ENCODE assay signal across 14 cellular contexts in the genomic region with DNA sequence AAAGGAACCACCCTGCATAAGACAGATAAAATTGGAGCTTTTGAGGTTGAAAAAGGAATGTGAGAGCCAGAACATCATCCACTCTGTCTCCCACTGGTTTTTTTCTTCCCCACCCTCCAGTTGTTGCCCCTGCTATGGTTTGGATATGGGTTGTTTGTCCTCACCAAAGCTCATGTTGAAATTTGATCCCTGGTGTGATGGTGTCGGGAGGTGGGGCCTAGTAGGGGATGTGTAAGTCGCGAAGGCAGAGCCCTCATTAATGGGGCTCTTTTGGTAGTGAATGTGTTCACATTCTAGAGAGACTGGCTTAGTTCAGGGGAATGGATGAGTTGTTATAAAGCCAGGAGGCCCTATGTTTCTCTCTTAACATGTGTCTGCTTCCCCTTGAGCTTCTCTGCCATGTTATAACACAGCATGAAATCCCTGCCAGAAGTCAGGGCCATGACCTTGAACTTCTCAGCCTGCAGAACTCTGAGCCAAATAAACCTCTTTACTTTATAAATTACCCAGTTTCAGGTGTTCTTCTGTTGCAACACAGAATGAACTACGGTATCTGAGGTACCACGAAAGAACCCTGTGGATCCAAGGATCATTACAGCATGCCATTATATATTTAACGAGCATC. TPM values are rescaled to one million over a fixed set of nuclear protein-coding genes. Genes with fewer than 3 reads are reported as not detected.
DNase-seq lines count a peak whose midpoint lies in the region; ATAC-seq and TF ChIP-seq lines count a peak whose summit lies in the region.
"Had no signal": no experiment of that assay in that cellular context is flagged by ENCODE, and none has a peak within 500 bp of the region (broad histone marks: within the 10 kb centered on the region; RNA-seq: fewer than 3 reads in every experiment).

No MANE protein-coding gene starts in this region.

- H3K36me3 Mint-ChIP-seq in GM23338 (ENCODE audit: low read depth) (peaks cover 6% of the 10 kb centered on the region), WTC11 (peaks cover 11% of the 10 kb centered on the region)
- H3K36me3 Mint-ChIP-seq: CD8-positive, alpha-beta T cell had no signal

- TF ChIP-seq CTCF in GM23338 (conservative IDR thresholded peaks at IDR 0.05; ENCODE audit: low read depth in 2 of 2) (no peak), WTC11 (IDR thresholded peaks at IDR 0.05) (no peak), ovary (IDR thresholded peaks at IDR 0.05) (no peak)

- H3K9me3 Mint-ChIP-seq in GM23338 (peaks cover 8% of the 10 kb centered on the region; the same call in 1 of the 3 replicates), WTC11 (peaks cover 23% of the 10 kb centered on the region)
- H3K9me3 Mint-ChIP-seq: CD8-positive, alpha-beta T cell had no signal

- H3K4me1 Mint-ChIP-seq in GM23338 (peaks cover 14% of the 10 kb centered on the region), WTC11 (peaks cover 20% of the 10 kb centered on the region)

- CTCF ChIA-PET in WTC11 (lab: Charles Lee): no interaction called here

- H3K4me2 ChIP-seq in GM23338: no peak overlapping the region
- H3K4me2 ChIP-seq: BLaER1 treated with 17β-estradiol and CSF1 and Interleukin-3, amounts not matched to agents 10 nM and 100 nM had no signal

- H3K4me3 ChIP-seq in GM23338 (no peak overlapping the region), ovary (no peak overlapping the region)
- H3K4me3 ChIP-seq: BLaER1 treated with 17β-estradiol and CSF1 and Interleukin-3, amounts not matched to agents 10 nM and 100 nM had no signal

- H3F3A ChIP-seq in GM23338 (replicated peaks; ENCODE audit: low read depth): no peaks in the 10 kb centered on the region

- H4K20me1 ChIP-seq in GM23338 (replicated peaks; ENCODE audit: insufficient read depth): no peaks in the 10 kb centered on the region
- H4K20me1 ChIP-seq: BLaER1 treated with 17β-estradiol and CSF1 and Interleukin-3, amounts not matched to agents 10 nM and 100 nM had no signal

- no peaks in the 10 kb centered on the region for H3K36me3 ChIP-seq in GM23338 (ENCODE audit: insufficient read depth)
- H3K36me3 ChIP-seq in ovary: no peaks in the 10 kb centered on the region
- H3K36me3 ChIP-seq: BLaER1 treated with 17β-estradiol and CSF1 and Interleukin-3, amounts not matched to agents 10 nM and 100 nM had no signal

- H3K27me3 Mint-ChIP-seq in GM23338 (ENCODE audit: insufficient read depth, low read depth, poor library complexity): peaks cover 1% of the 10 kb centered on the region
- H3K27me3 Mint-ChIP-seq in WTC11 (ENCODE audit: low read depth): no peaks in the 10 kb centered on the region; the same call in 1 of the 2 replicates
- H3K27me3 Mint-ChIP-seq: B cell had no signal

- TF ChIP-seq POLR2A in ovary (IDR thresholded peaks at IDR 0.05): no peak

- H3K27ac ChIP-seq in GM23338 (ENCODE audit: low read depth) (no peak overlapping the region), ovary (peak overlapping the region in 1 of 2 donors; percentile 73)
- H3K27ac ChIP-seq: BLaER1 treated with 17β-estradiol and CSF1 and Interleukin-3, amounts not matched to agents 10 nM and 100 nM had no signal

- POLR2A ChIA-PET in WTC11 (lab: Charles Lee): no interaction called here

- no peak for TF ChIP-seq EP300 in ovary (IDR thresholded peaks at IDR 0.05)

- ATAC-seq in GM23338: peak; percentile 39
- ATAC-seq in WTC11: peak; percentile 78
- ATAC-seq: CD8-positive, alpha-beta T cell had no signal

- no peaks in the 10 kb centered on the region for H3K9me3 ChIP-seq in ovary

- no peak overlapping the region for H3K27ac Mint-ChIP-seq in GM23338
- no peak overlapping the region for H3K27ac Mint-ChIP-seq in WTC11
- H3K27ac Mint-ChIP-seq: B cell; CD8-positive, alpha-beta T cell had no signal

- DNase-seq in NCI-H524 (lab: John Stamatoyannopoulos, UW) (peak; percentile 2 to 32), NCI-H524 treated with DMSO at 0.1 percent for 48 hours (lab: John Stamatoyannopoulos, UW) (no peak), GM23338 (ENCODE audit: low spot score) (no peak), WTC11 (ENCODE audit: low spot score) (no peak), ovary (peak; percentile 50 to 63 (median 55)), hypothalamus (lab: John Stamatoyannopoulos, UW) (no peak)
- DNase-seq in activated naive CD4-positive, alpha-beta T cell (lab: John Stamatoyannopoulos, UW): no peak
- DNase-seq: CD8-positive, alpha-beta T cell; DMS153; DMS79; GDM1; HCEC 1CT had no signal

- peak overlapping the region; percentile 33; the same call in 1 of the 2 replicates for H2AFZ ChIP-seq in GM23338

- no peaks in the 10 kb centered on the region for H3K27me3 ChIP-seq in GM23338 (ENCODE audit: insufficient read depth)
- no peaks in the 10 kb centered on the region for H3K27me3 ChIP-seq in ovary
- H3K27me3 ChIP-seq: BLaER1 treated with 17β-estradiol and CSF1 and Interleukin-3, amounts not matched to agents 10 nM and 100 nM had no signal

- 43 to 50% (median 43%) methylated on average over 6 of the region's 6 CpGs for WGBS in ovary, 3 donors

- no peak overlapping the region for H3K4me3 Mint-ChIP-seq in GM23338
- H3K4me3 Mint-ChIP-seq in WTC11: no peak overlapping the region
- H3K4me3 Mint-ChIP-seq: B cell; CD8-positive, alpha-beta T cell had no signal

- intact Hi-C loops in ovary (cut with DNase I): no loop called here

- peaks cover 13% of the 10 kb centered on the region; the same call in 1 of the 2 replicates for H3K4me1 ChIP-seq in GM23338 (ENCODE audit: insufficient read depth)
- peaks cover 6% of the 10 kb centered on the region for H3K4me1 ChIP-seq in ovary (ENCODE audit: insufficient read depth)

- peaks cover 9% of the 10 kb centered on the region for H3K9me2 ChIP-seq in GM23338 (ENCODE audit: insufficient read depth)

- H3K79me2 ChIP-seq in GM23338 (replicated peaks; ENCODE audit: insufficient read depth): no peaks in the 10 kb centered on the region

TF ChIP-seq in GM23338, 12 proteins besides CTCF, POLR2A, EP300 and RAD21 (continues in another document):
- TF ChIP-seq EZH2phosphoT487 (IDR thresholded peaks at IDR 0.05; ENCODE audit: unreplicated experiment): no peak

TF ChIP-seq in WTC11, 78 proteins besides CTCF, POLR2A, EP300 and RAD21 (continues in another document):
- TF ChIP-seq, protein P1, sequence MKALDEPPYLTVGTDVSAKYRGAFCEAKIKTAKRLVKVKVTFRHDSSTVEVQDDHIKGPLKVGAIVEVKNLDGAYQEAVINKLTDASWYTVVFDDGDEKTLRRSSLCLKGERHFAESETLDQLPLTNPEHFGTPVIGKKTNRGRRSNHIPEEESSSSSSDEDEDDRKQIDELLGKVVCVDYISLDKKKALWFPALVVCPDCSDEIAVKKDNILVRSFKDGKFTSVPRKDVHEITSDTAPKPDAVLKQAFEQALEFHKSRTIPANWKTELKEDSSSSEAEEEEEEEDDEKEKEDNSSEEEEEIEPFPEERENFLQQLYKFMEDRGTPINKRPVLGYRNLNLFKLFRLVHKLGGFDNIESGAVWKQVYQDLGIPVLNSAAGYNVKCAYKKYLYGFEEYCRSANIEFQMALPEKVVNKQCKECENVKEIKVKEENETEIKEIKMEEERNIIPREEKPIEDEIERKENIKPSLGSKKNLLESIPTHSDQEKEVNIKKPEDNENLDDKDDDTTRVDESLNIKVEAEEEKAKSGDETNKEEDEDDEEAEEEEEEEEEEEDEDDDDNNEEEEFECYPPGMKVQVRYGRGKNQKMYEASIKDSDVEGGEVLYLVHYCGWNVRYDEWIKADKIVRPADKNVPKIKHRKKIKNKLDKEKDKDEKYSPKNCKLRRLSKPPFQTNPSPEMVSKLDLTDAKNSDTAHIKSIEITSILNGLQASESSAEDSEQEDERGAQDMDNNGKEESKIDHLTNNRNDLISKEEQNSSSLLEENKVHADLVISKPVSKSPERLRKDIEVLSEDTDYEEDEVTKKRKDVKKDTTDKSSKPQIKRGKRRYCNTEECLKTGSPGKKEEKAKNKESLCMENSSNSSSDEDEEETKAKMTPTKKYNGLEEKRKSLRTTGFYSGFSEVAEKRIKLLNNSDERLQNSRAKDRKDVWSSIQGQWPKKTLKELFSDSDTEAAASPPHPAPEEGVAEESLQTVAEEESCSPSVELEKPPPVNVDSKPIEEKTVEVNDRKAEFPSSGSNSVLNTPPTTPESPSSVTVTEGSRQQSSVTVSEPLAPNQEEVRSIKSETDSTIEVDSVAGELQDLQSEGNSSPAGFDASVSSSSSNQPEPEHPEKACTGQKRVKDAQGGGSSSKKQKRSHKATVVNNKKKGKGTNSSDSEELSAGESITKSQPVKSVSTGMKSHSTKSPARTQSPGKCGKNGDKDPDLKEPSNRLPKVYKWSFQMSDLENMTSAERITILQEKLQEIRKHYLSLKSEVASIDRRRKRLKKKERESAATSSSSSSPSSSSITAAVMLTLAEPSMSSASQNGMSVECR (CRISPR knock-in tag; IDR thresholded peaks at IDR 0.05; ENCODE audit: borderline replicate concordance): no peak
- TF ChIP-seq TEAD4 (CRISPR knock-in tag; IDR thresholded peaks at IDR 0.05) (no peak), ZNF138 (CRISPR knock-in tag; conservative IDR thresholded peaks at IDR 0.05) (no peak), GTF2I (CRISPR knock-in tag; conservative IDR thresholded peaks at IDR 0.05) (no peak), ZNF219 (CRISPR knock-in tag; IDR thresholded peaks at IDR 0.05; ENCODE audit: borderline replicate concordance) (no peak), ZNF416 (CRISPR knock-in tag; IDR thresholded peaks at IDR 0.05) (no peak), ZNF671 (CRISPR knock-in tag; IDR thresholded peaks at IDR 0.05) (no peak), NFE2L1 (CRISPR knock-in tag; IDR thresholded peaks at IDR 0.05) (no peak)
- TF ChIP-seq, protein P2, sequence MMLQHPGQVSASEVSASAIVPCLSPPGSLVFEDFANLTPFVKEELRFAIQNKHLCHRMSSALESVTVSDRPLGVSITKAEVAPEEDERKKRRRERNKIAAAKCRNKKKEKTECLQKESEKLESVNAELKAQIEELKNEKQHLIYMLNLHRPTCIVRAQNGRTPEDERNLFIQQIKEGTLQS (CRISPR knock-in tag; conservative IDR thresholded peaks at IDR 0.05): no peak
- TF ChIP-seq, protein P3, sequence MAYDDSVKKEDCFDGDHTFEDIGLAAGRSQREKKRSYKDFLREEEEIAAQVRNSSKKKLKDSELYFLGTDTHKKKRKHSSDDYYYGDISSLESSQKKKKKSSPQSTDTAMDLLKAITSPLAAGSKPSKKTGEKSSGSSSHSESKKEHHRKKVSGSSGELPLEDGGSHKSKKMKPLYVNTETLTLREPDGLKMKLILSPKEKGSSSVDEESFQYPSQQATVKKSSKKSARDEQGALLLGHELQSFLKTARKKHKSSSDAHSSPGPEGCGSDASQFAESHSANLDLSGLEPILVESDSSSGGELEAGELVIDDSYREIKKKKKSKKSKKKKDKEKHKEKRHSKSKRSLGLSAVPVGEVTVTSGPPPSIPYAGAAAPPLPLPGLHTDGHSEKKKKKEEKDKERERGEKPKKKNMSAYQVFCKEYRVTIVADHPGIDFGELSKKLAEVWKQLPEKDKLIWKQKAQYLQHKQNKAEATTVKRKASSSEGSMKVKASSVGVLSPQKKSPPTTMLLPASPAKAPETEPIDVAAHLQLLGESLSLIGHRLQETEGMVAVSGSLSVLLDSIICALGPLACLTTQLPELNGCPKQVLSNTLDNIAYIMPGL (CRISPR knock-in tag; IDR thresholded peaks at IDR 0.05): no peak

RNA-seq across cellular contexts. Expression of a gene that starts 34.7 kb away (rescaled TPM):
- total RNA-seq in GM23338 (2014; rRNA removed; shearing (Covaris generic)): 2.7 and 8.5 TPM in 2 replicates
- 2.2 and 3.6 TPM in 2 replicates for polyA plus RNA-seq in GM23338 (2016; fragmentation: Nextera tagmentation; extraction: Ambion mirVana)
- 7.3 to 10.0 TPM (median 8.0 TPM) in 3 replicates for total RNA-seq in WTC11 (2021)
- 10 to 100 TPM; 55.3 to 86.3 (median 59.9) TPM for total RNA-seq in ovary
- 10 to 100 TPM; 11.6 to 21.6 TPM for polyA plus RNA-seq in ovary

Comparison
In these comparisons a context has a peak if more than half of its experiments do, and no peak if none do; other contexts are left out.
1. DNase-seq: peak in NCI-H524 (2 of 2) and ovary (5 of 5); none in NCI-H524 treated with DMSO at 0.1 percent for 48 hours (single experiment), GM23338 (single experiment), WTC11 (single experiment), hypothalamus (0 of 51) and activated naive CD4-positive, alpha-beta T cell (0 of 4).